In the genomic region with DNA sequence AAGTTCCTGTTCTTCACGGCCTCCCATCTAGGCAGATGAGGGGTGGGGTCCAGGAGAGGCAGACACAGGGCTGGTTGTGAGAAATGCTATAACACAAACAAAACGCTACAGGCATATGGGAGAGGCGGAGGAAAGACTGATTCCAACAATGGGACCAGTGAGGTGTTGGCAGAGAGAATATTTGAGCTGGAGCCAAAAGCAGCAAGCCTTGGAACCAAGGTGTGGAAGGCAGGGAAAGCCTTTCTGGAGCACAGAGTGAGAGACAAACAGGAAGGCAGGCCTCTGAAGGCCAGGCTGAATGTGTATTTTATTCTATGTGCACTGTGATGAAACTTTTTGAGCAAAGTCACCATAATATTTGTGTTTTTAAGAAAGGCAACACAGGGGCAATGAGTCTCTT, we compare ENCODE assay signal across 1 cellular context.
A peak's percentile ranks its signal among the peaks of the same experiment; 100 is the strongest.
TF ChIP-seq lines count a peak whose summit lies in the region.

No MANE protein-coding gene starts in this region.

TF ChIP-seq in HepG2, 621 proteins besides CTCF, POLR2A, EP300 and RAD21:
- TF ChIP-seq, protein P1, sequence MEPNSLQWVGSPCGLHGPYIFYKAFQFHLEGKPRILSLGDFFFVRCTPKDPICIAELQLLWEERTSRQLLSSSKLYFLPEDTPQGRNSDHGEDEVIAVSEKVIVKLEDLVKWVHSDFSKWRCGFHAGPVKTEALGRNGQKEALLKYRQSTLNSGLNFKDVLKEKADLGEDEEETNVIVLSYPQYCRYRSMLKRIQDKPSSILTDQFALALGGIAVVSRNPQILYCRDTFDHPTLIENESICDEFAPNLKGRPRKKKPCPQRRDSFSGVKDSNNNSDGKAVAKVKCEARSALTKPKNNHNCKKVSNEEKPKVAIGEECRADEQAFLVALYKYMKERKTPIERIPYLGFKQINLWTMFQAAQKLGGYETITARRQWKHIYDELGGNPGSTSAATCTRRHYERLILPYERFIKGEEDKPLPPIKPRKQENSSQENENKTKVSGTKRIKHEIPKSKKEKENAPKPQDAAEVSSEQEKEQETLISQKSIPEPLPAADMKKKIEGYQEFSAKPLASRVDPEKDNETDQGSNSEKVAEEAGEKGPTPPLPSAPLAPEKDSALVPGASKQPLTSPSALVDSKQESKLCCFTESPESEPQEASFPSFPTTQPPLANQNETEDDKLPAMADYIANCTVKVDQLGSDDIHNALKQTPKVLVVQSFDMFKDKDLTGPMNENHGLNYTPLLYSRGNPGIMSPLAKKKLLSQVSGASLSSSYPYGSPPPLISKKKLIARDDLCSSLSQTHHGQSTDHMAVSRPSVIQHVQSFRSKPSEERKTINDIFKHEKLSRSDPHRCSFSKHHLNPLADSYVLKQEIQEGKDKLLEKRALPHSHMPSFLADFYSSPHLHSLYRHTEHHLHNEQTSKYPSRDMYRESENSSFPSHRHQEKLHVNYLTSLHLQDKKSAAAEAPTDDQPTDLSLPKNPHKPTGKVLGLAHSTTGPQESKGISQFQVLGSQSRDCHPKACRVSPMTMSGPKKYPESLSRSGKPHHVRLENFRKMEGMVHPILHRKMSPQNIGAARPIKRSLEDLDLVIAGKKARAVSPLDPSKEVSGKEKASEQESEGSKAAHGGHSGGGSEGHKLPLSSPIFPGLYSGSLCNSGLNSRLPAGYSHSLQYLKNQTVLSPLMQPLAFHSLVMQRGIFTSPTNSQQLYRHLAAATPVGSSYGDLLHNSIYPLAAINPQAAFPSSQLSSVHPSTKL (CRISPR knock-in tag; IDR thresholded peaks at IDR 0.05), result 0 out of 2 replicates have a peak, but pooled peaks have one; percentile 11
- TF ChIP-seq ZNF276 (CRISPR knock-in tag; IDR thresholded peaks at IDR 0.05; ENCODE audit: low read depth), result no peak
